1 cellular context compared by ENCODE assay signal in genomic region chr1:152112885-152113432, GRCh38.
TF ChIP-seq lines count a peak whose summit lies in the region.

No MANE protein-coding gene starts in this region.

TF ChIP-seq in SK-N-SH treated with all-trans-retinoic acid at 6 μM for 48 hours, 23 proteins besides CTCF, POLR2A, EP300 and RAD21 (continued from another document):
- TF ChIP-seq, protein P1, sequence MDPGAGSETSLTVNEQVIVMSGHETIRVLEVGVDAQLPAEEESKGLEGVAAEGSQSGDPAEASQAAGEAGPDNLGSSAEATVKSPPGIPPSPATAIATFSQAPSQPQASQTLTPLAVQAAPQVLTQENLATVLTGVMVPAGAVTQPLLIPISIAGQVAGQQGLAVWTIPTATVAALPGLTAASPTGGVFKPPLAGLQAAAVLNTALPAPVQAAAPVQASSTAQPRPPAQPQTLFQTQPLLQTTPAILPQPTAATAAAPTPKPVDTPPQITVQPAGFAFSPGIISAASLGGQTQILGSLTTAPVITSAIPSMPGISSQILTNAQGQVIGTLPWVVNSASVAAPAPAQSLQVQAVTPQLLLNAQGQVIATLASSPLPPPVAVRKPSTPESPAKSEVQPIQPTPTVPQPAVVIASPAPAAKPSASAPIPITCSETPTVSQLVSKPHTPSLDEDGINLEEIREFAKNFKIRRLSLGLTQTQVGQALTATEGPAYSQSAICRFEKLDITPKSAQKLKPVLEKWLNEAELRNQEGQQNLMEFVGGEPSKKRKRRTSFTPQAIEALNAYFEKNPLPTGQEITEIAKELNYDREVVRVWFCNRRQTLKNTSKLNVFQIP (CRISPR knock-in tag; IDR thresholded peaks at IDR 0.05; ENCODE audit: borderline replicate concordance, low read depth): no peak
- TF ChIP-seq BACH2 (CRISPR knock-in tag; IDR thresholded peaks at IDR 0.05; ENCODE audit: borderline replicate concordance): no peak
- no peak for TF ChIP-seq TCF4 (CRISPR knock-in tag; IDR thresholded peaks at IDR 0.05; ENCODE audit: borderline replicate concordance)
TF ChIP-seq in SK-N-SH treated with all-trans-retinoic acid at 6 μM for 48 hours: peak in this region for 0.
